ENCODE assay signal across 8 cellular contexts in the genomic region with DNA sequence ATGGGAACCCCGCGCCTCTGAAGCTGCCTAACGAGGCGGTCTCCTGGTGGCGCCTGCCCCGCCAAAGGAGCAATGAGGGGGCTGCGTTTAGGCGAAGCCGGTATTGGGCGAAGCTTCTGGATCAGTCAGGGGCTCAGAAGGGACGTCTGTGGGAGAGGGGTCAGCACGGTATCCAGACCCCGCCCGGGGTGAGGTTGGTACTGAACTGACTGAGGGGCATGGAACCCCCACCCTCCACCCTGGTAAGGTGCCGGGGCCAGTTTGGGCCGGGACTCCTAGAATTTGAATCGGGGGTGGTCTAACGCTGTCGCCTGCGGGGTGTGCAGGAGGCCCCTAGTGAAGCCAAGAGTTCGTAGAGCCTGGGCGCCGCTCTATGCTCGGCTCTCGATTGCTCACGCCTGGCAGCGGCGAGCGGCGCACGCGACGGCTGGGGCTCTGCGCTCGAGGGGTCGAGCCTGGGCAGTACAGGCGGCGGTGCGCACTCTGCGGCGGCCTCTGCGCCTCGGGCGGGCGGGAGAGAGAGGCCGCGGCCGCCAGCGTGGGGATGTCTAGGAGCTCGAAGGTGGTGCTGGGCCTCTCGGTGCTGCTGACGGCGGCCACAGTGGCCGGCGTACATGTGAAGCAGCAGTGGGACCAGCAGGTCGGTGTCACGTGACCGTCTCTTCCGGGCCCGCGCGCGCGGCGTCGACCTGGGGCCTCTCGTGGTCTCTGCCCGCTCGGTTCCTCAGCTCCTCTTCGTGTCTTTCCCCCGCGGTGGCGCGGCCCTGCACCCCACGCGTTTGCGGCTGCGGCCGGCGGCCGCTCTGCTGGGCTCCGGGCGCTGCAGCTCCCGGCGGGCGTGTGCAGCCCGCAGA. TPM values are rescaled to one million over a fixed set of nuclear protein-coding genes. Genes with fewer than 3 reads are reported as not detected.
DNase-seq lines count a peak whose midpoint lies in the region; ATAC-seq and TF ChIP-seq lines count a peak whose summit lies in the region.

A gene with protein sequence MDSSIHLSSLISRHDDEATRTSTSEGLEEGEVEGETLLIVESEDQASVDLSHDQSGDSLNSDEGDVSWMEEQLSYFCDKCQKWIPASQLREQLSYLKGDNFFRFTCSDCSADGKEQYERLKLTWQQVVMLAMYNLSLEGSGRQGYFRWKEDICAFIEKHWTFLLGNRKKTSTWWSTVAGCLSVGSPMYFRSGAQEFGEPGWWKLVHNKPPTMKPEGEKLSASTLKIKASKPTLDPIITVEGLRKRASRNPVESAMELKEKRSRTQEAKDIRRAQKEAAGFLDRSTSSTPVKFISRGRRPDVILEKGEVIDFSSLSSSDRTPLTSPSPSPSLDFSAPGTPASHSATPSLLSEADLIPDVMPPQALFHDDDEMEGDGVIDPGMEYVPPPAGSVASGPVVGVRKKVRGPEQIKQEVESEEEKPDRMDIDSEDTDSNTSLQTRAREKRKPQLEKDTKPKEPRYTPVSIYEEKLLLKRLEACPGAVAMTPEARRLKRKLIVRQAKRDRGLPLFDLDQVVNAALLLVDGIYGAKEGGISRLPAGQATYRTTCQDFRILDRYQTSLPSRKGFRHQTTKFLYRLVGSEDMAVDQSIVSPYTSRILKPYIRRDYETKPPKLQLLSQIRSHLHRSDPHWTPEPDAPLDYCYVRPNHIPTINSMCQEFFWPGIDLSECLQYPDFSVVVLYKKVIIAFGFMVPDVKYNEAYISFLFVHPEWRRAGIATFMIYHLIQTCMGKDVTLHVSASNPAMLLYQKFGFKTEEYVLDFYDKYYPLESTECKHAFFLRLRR (plus strand): TSS at position 452 of the 854 bp plus-strand sequence. CDS start 4,798 bp downstream, outside the sequence.
A gene with protein sequence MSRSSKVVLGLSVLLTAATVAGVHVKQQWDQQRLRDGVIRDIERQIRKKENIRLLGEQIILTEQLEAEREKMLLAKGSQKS (plus strand): TSS at position 452 of the 854 bp plus-strand sequence. CDS start 93 bp downstream, at position 545.

- 0 to 1% methylated on average over 28 to 54 of the region's 87 CpGs for WGBS in lower leg skin, 2 donors

- H3K4me3 ChIP-seq in dorsolateral prefrontal cortex (peak within 1 kb of the TSS; percentile 73 to 100 (median 96)), lower leg skin (ENCODE audit: low read depth, poor library complexity, severe bottlenecking) (peak within 1 kb of the TSS; percentile 91)

- no peaks in the 10 kb centered on the region for H3K27me3 Mint-ChIP-seq in activated CD4-positive, alpha-beta memory T cell treated with anti-CD3 and anti-CD28 coated beads for 36 hours

- no peaks in the 10 kb centered on the region for H3K27me3 ChIP-seq in dorsolateral prefrontal cortex

- H3K36me3 Mint-ChIP-seq in activated CD4-positive, alpha-beta memory T cell treated with anti-CD3 and anti-CD28 coated beads for 36 hours, result peaks cover 7% of the 10 kb centered on the region

- intact Hi-C loops in activated CD4-positive, alpha-beta memory T cell treated with anti-CD3 and anti-CD28 coated beads for 36 hours (cut with micrococcal nuclease), result loop anchor here (1.0 to 10.0 kb wide), 8 partner anchors 151 to 1403 kb away; a partner anchor contains a TSS
- intact Hi-C loops in dorsolateral prefrontal cortex (cut with DNase I) (loop anchor here (1.0 to 5.0 kb wide), 4 partner anchors 150 to 169 kb away; a partner anchor contains a TSS), lower leg skin (cut with DNase I; ENCODE audit: low total_unique reads) (no loop called here)

- peaks cover 29% of the 10 kb centered on the region for H3K4me1 Mint-ChIP-seq in activated CD4-positive, alpha-beta memory T cell treated with anti-CD3 and anti-CD28 coated beads for 36 hours (ENCODE audit: low read depth)

- no peaks in the 10 kb centered on the region for H3K9me3 Mint-ChIP-seq in activated CD4-positive, alpha-beta memory T cell treated with anti-CD3 and anti-CD28 coated beads for 36 hours

- peak; percentile 92 for DNase-seq in CD1c-positive myeloid dendritic cell (ENCODE audit: extremely low spot score)
- peak; percentile 83 for DNase-seq in NCI-H774 (lab: John Stamatoyannopoulos, UW)
- DNase-seq in activated CD4-positive, alpha-beta memory T cell treated with anti-CD3 and anti-CD28 coated beads for 36 hours, result peak; percentile 93
- peak; percentile 77 to 95 (median 83) for DNase-seq in dorsolateral prefrontal cortex
- DNase-seq in lower leg skin (ENCODE audit: low spot score in 2 of 2), result peak; percentile 80 to 97
- DNase-seq in stimulated activated CD4-positive, alpha-beta T cell treated with anti-CD3 and anti-CD28 coated beads, Interleukin-4, amount 100 ng/mL, for 4 hours, result peak; percentile 87 to 93

- peak within 1 kb of the TSS; percentile 65 for H3K4me3 Mint-ChIP-seq in activated CD4-positive, alpha-beta memory T cell treated with anti-CD3 and anti-CD28 coated beads for 36 hours

- TF ChIP-seq CTCF in dorsolateral prefrontal cortex (IDR thresholded peaks at IDR 0.05 in 54 of 56, conservative IDR thresholded peaks at IDR 0.05 in 2 of 56; ENCODE audit: low read depth in 1 of 56, partially characterized antibody in 56 of 56), result peak in 36 of 56 donors; percentile 4 to 61 (median 30)
- TF ChIP-seq CTCF in lower leg skin (IDR thresholded peaks at IDR 0.05), result no peak

- ATAC-seq in GM19351 (IDR thresholded peaks at IDR 0.05; ENCODE audit: unreplicated experiment) (peak; percentile 81), HG03520 (IDR thresholded peaks at IDR 0.05; ENCODE audit: unreplicated experiment) (peak; percentile 90)

- no peak for TF ChIP-seq POLR2A in lower leg skin (IDR thresholded peaks at IDR 0.05)

- peak within 1 kb of the TSS; percentile 76 for H3K27ac Mint-ChIP-seq in activated CD4-positive, alpha-beta memory T cell treated with anti-CD3 and anti-CD28 coated beads for 36 hours

- peak within 1 kb of the TSS; percentile 57 to 98 (median 93) for H3K27ac ChIP-seq in dorsolateral prefrontal cortex

- POLR2A ChIA-PET in activated CD4-positive, alpha-beta memory T cell treated with anti-CD3 and anti-CD28 coated beads for 36 hours (lab: Charles Lee), result interaction anchor here (0.8 to 1.3 kb wide), 6 partner anchors 9 to 370 kb away, joined by 3 to 7 read pairs (median 4); a partner anchor contains a TSS

- CTCF ChIA-PET in activated CD4-positive, alpha-beta memory T cell treated with anti-CD3 and anti-CD28 coated beads for 36 hours (lab: Charles Lee), result interaction anchor here (0.6 to 1.2 kb wide), 6 partner anchors 11 to 1639 kb away, joined by 3 to 5 read pairs (median 4); a partner anchor contains a TSS

RNA-seq across cellular contexts. Expression of the first gene that starts in this region (rescaled TPM):
- total RNA-seq in activated CD4-positive, alpha-beta memory T cell treated with anti-CD3 and anti-CD28 coated beads for 36 hours, result 10 to 100 TPM; 14.2 to 14.4 TPM
- total RNA-seq in dorsolateral prefrontal cortex (10 to 100 TPM; 15.4 to 35.2 (median 26.2) TPM), lower leg skin (10 to 100 TPM; 11.0 to 21.9 (median 14.6) TPM)

RNA-seq across cellular contexts. Expression of the second gene that starts in this region (rescaled TPM):
- 10 to 100 TPM; 15.2 to 15.9 TPM for total RNA-seq in activated CD4-positive, alpha-beta memory T cell treated with anti-CD3 and anti-CD28 coated beads for 36 hours
- total RNA-seq in dorsolateral prefrontal cortex, result 10 to 100 TPM in 119 of 120 experiments, 1 to 10 TPM in 1; 9.7 to 30.3 (median 19.4) TPM
- total RNA-seq in lower leg skin, result 10 to 100 TPM; 11.5 to 14.7 (median 13.3) TPM

Comparison
In these comparisons a context has a peak if more than half of its experiments do, and no peak if none do; other contexts are left out.
1. Peak in every context shown above with its lines: DNase-seq, ATAC-seq, H3K4me3 ChIP-seq and H3K27ac ChIP-seq.
2. CTCF ChIP-seq: peak in dorsolateral prefrontal cortex (36 of 56); none in lower leg skin (0 of 3).